ENCODE assay signal across 19 cellular contexts in the genomic region with DNA sequence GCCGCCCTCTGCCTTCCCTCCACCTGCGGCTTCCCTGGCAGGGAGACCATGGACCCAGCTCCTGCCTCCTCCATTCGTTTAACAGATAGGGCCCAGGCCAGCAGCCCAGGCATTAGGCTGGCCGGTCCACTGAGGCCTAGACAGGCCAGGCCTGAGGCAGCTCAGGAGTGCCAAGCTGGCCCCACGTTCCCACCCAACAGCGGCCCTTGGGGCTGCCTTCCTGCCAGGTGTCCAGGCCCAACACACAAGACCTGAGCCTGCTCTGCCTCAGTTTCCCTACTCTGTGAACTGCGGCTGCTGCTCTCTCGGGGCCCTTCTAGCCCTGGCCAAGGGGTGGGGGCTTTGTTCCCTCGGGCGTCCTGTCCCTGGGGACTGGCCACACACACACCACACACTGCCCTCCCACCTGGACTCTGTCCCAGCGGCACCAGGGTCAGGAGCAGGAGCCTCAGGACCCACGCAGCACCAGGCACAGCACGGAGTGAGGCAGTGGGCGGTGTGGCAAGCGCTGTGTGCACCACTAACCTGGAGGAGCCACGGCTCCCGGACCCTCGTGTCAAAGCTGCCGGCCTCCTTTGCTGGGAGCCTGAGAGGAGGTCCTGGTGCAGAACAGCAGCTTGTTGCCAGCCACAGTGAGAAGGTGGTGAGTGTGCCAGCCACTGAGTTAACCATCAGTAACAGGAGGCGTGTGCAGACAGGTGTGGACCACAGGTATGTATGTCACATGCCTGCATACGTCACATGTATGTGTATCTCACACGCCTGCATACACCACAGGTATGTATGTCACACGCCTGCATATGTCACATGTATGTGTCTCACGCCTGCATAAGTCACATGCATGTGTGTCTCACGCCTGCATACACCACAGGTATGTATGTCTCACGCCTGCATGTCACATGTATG. TPM values are rescaled to one million over a fixed set of nuclear protein-coding genes. Genes with fewer than 3 reads are reported as not detected.
DNase-seq lines count a peak whose midpoint lies in the region; ATAC-seq, FAIRE-seq and TF ChIP-seq lines count a peak whose summit lies in the region.
"Had no signal": no experiment of that assay in that cellular context is flagged by ENCODE, and none has a peak within 500 bp of the region (broad histone marks: within the 10 kb centered on the region; RNA-seq: fewer than 3 reads in every experiment).

No MANE protein-coding gene starts in this region.

- H3K36me3 ChIP-seq in HepG2 (replicated peaks in 1 of 2; ENCODE audit: control insufficient read depth in 1 of 2, insufficient read depth in 2 of 2, low read length in 2 of 2) = no peaks in the 10 kb centered on the region
- peaks cover 0 to 1% (median 0%) of the 10 kb centered on the region in 4 donors for H3K36me3 ChIP-seq in right lobe of liver
- no peaks in the 10 kb centered on the region for H3K36me3 ChIP-seq in K562 (ENCODE audit: control insufficient read depth, insufficient read depth, low read length)
- no peaks in the 10 kb centered on the region for H3K36me3 ChIP-seq in kidney (ENCODE audit: control insufficient read depth in 1 of 2, insufficient read depth in 2 of 2, low read length in 2 of 2)

- H3K4me1 ChIP-seq in HepG2 (ENCODE audit: insufficient read depth, low read length) (peaks cover 41% of the 10 kb centered on the region), right lobe of liver (no peaks in the 10 kb centered on the region), K562 (replicated peaks in 1 of 2; ENCODE audit: control insufficient read depth in 2 of 2, insufficient read depth in 2 of 2, low read length in 2 of 2) (peaks cover 0 to 66% of the 10 kb centered on the region in 2 experiments; a peak in 3 of 5 replicates), kidney (ENCODE audit: control insufficient read depth in 1 of 2, insufficient read depth in 1 of 2, low read depth in 1 of 2, low read length in 2 of 2) (peaks cover 9 to 15% of the 10 kb centered on the region in 2 donors)

- H3K27ac Mint-ChIP-seq in effector memory CD8-positive, alpha-beta T cell = peak overlapping the region in 1 of 2 donors; percentile 15

- H3K4me3 ChIP-seq in HepG2 (replicated peaks in 1 of 3; ENCODE audit: insufficient read depth in 1 of 3, low read depth in 2 of 3, low read length in 3 of 3) = no peak overlapping the region
- no peak overlapping the region for H3K4me3 ChIP-seq in right lobe of liver
- H3K4me3 ChIP-seq in K562 = no peak overlapping the region
- no peak overlapping the region for H3K4me3 ChIP-seq in kidney (ENCODE audit: low read length in 2 of 2)
- H3K4me3 ChIP-seq: GM23248, SK-N-MC had no signal

- no peak overlapping the region for H3K9ac ChIP-seq in HepG2 (ENCODE audit: insufficient read depth, low read depth, low read length)
- peak overlapping the region in 1 of 2 experiments; percentile 29; a peak in 1 of 4 replicates for H3K9ac ChIP-seq in K562 (ENCODE audit: insufficient read depth in 1 of 2, low read depth in 2 of 2, low read length in 2 of 2)
- H3K9ac ChIP-seq in kidney (ENCODE audit: low read length in 2 of 2) = no peak overlapping the region
- H3K9ac ChIP-seq: GM23248 had no signal

- no peaks in the 10 kb centered on the region for H3K9me3 Mint-ChIP-seq in effector memory CD8-positive, alpha-beta T cell

- H2AFZ ChIP-seq in HepG2 (ENCODE audit: low read length) (no peak overlapping the region), K562 (ENCODE audit: low read depth, low read length) (no peak overlapping the region)
- H2AFZ ChIP-seq: GM23248 had no signal

- no peak overlapping the region for H3K27ac ChIP-seq in HepG2 (ENCODE audit: extremely low read length, insufficient read depth, low read length)
- H3K27ac ChIP-seq in right lobe of liver = no peak overlapping the region
- no peak overlapping the region for H3K27ac ChIP-seq in K562 (ENCODE audit: extremely low read depth, low read depth, low read length)
- no peak overlapping the region for H3K27ac ChIP-seq in kidney (ENCODE audit: low read depth in 2 of 2, low read length in 2 of 2)
- H3K27ac ChIP-seq: C4-2B, GM23248, SK-N-MC had no signal

- ATAC-seq in HepG2 (peak; percentile 14), right lobe of liver (no peak), K562 (no peak)
- no peak for ATAC-seq in effector memory CD8-positive, alpha-beta T cell (replicated peaks)
- no peak for ATAC-seq in activated CD4-positive, CD25-positive, alpha-beta regulatory T cell treated with anti-CD3 and anti-CD28 coated beads, Interleukin-2, amount 50 U/mL, for 24 hours

- no peaks in the 10 kb centered on the region; the same call in 1 of the 2 replicates for H4K20me1 ChIP-seq in HepG2 (ENCODE audit: insufficient read depth, low read length)
- H4K20me1 ChIP-seq in K562 (replicated peaks; ENCODE audit: control insufficient read depth, insufficient read depth, low read length) = no peaks in the 10 kb centered on the region

- H3K9me1 ChIP-seq in K562 (ENCODE audit: control insufficient read depth, insufficient read depth, low read length) = no peaks in the 10 kb centered on the region

- H3K79me2 ChIP-seq in HepG2 (ENCODE audit: insufficient read depth, low read length) (no peaks in the 10 kb centered on the region), K562 (ENCODE audit: control insufficient read depth, insufficient read depth, low read length) (no peaks in the 10 kb centered on the region)

- TF ChIP-seq POLR2A in HepG2 (IDR thresholded peaks at IDR 0.05; ENCODE audit: insufficient read depth in 1 of 2, low read depth in 2 of 2, low read length in 2 of 2) (no peak), right lobe of liver (IDR thresholded peaks at IDR 0.05) (no peak), K562 (conservative IDR thresholded peaks at IDR 0.05) (no peak)

- DNase-seq in HepG2 (ENCODE audit: low spot score) (no peak), right lobe of liver (no peak), K562 (ENCODE audit: extremely low read depth in 1 of 4, low spot score in 3 of 4) (no peak), kidney (peak; percentile 71), urothelium cell line (ENCODE audit: low spot score) (no peak), posterior cingulate gyrus (no peak)
- no peak for DNase-seq in effector memory CD8-positive, alpha-beta T cell
- DNase-seq: DND-41, GM23248, HCEC 1CT, KBM-7, NCI-H1694 treated with DMSO at 0.1 percent for 48 hours, NCI-H510A, NCI-H748 treated with DMSO at 0.1 percent for 48 hours, SHP77 had no signal

- intact Hi-C loops in HepG2 (cut with micrococcal nuclease; ENCODE audit: unreplicated experiment) (no loop called here), right lobe of liver (cut with DNase I) (no loop called here), K562 (cut with micrococcal nuclease) (no loop called here), kidney (cut with DNase I) (no loop called here), posterior cingulate gyrus (cut with DNase I) (no loop called here)

- TF ChIP-seq RAD21 in HepG2 (CRISPR knock-in tag; IDR thresholded peaks at IDR 0.05) = no peak
- TF ChIP-seq RAD21 in K562 (CRISPR knock-in tag; conservative IDR thresholded peaks at IDR 0.05 in 1 of 2, IDR thresholded peaks at IDR 0.05 in 1 of 2) = no peak

- TF ChIP-seq EP300 in HepG2 (IDR thresholded peaks at IDR 0.05; ENCODE audit: low read depth in 2 of 2, low read length in 2 of 2) = no peak
- TF ChIP-seq EP300 in HepG2 (CRISPR knock-in tag; IDR thresholded peaks at IDR 0.05; ENCODE audit: borderline replicate concordance) = no peak
- no peak for TF ChIP-seq EP300 in K562 (IDR thresholded peaks at IDR 0.05; ENCODE audit: low read length)

- CTCF ChIA-PET in HepG2 (lab: Yijun Ruan, JAX; ENCODE audit: low intra/inter-chr PET ratio, low total read pairs) = no interaction called here
- CTCF ChIA-PET in K562 (lab: Yijun Ruan, JAX; ENCODE audit: low intra/inter-chr PET ratio) = no interaction called here

- in situ Hi-C loops in HepG2 (cut with HindIII; ENCODE audit: extremely low pct_ligation_motif_present, low pct_unique_long_range_greater_than_20kb) = no loop called here
- in situ Hi-C loops in K562 (cut with MboI) = no loop called here

- POLR2A ChIA-PET in HepG2 (lab: Yijun Ruan, JAX) = no interaction called here
- POLR2A ChIA-PET in K562 (lab: Yijun Ruan, JAX) = no interaction called here

- peaks cover under 1% of the 10 kb centered on the region for H3K36me3 Mint-ChIP-seq in effector memory CD8-positive, alpha-beta T cell (ENCODE audit: insufficient read depth)

- 30% methylated on average over 22 of the region's 26 CpGs for WGBS in HepG2 (ENCODE audit: low lambda C conversion rate)
- WGBS in right lobe of liver (ENCODE audit: insufficient coverage, low coverage, low lambda C conversion rate, missing lambda C conversion rate) = 40% methylated on average over 2 of the region's 26 CpGs
- WGBS in K562 (ENCODE audit: insufficient coverage, low coverage, missing lambda C conversion rate) = 77% methylated on average over 25 of the region's 26 CpGs

- H3K4me3 Mint-ChIP-seq in effector memory CD8-positive, alpha-beta T cell = no peak overlapping the region

- BruUV-seq in HepG2 (replicated peaks; lab: Mats Ljungman, UMichigan) (no TSS peak), K562 (replicated peaks; lab: Mats Ljungman, UMichigan) (no TSS peak)

- H3K9me3 ChIP-seq in HepG2 (ENCODE audit: low read length) (no peaks in the 10 kb centered on the region), right lobe of liver (no peaks in the 10 kb centered on the region), K562 (replicated peaks; ENCODE audit: control insufficient read depth, insufficient read depth, low read depth, low read length) (peaks cover 14% of the 10 kb centered on the region), kidney (ENCODE audit: control insufficient read depth in 1 of 2, low read length in 2 of 2) (no peaks in the 10 kb centered on the region)

- FAIRE-seq in HepG2 (lab: Jason Lieb, UNC) = no peak
- FAIRE-seq in K562 (lab: Jason Lieb, UNC) = no peak
- FAIRE-seq in kidney (lab: Jason Lieb, UNC) = no peak
- peak; percentile 94 for FAIRE-seq in urothelium cell line (lab: Jason Lieb, UNC)
- FAIRE-seq: A204.1 had no signal

- TF ChIP-seq CTCF in HepG2 (CRISPR knock-in tag; IDR thresholded peaks at IDR 0.05) (no peak), right lobe of liver (IDR thresholded peaks at IDR 0.05) (no peak), K562 (IDR thresholded peaks at IDR 0.05 in 2 of 3, conservative IDR thresholded peaks at IDR 0.05 in 1 of 3; ENCODE audit: insufficient read depth in 2 of 3, low read depth in 1 of 3, low read length in 3 of 3) (no peak), kidney (IDR thresholded peaks at IDR 0.05; ENCODE audit: borderline replicate concordance, extremely low read depth, insufficient read depth) (no peak)

- H3K27me3 ChIP-seq in HepG2 (ENCODE audit: control insufficient read depth in 1 of 2, insufficient read depth in 2 of 2, low read length in 2 of 2) (peaks cover 19 to 47% of the 10 kb centered on the region in 2 experiments), right lobe of liver (no peaks in the 10 kb centered on the region), K562 (ENCODE audit: control insufficient read depth in 2 of 2, insufficient read depth in 2 of 2, low read length in 2 of 2) (no peaks in the 10 kb centered on the region)

- H3K4me2 ChIP-seq in HepG2 (ENCODE audit: low read depth, low read length) (no peak overlapping the region), K562 (ENCODE audit: insufficient read depth, low read length) (no peak overlapping the region)

- peaks cover 0 to 2% of the 10 kb centered on the region in 2 donors for H3K4me1 Mint-ChIP-seq in effector memory CD8-positive, alpha-beta T cell (ENCODE audit: low read depth in 2 of 2)

- H3K27me3 Mint-ChIP-seq in effector memory CD8-positive, alpha-beta T cell = no peaks in the 10 kb centered on the region

RNA-seq across cellular contexts. Expression of a gene that starts 14.6 kb away (rescaled TPM):
- total RNA-seq in HepG2 (2016; rRNA removed; fragmentation: Illumina TruSeq; extraction: Trizol) (1.4 and 2.2 TPM in 2 replicates), right lobe of liver (1 to 10 TPM in 1 of 6 experiments, under 1 TPM in 4, not detected in 1; 0.12 to 3.3 (median 0.15) TPM), K562 (2014; rRNA removed) (0.16 and 0.18 TPM in 2 replicates), K562 (2014; rRNA removed; fragmentation: Illumina TruSeq; extraction: Trizol) (not detected in 2 replicates), K562 (2015; rRNA removed; fragmentation: Illumina TruSeq; extraction: Trizol) (not detected in 2 replicates), K562 (2021) (0.07 and 0.11 TPM in 2 replicates), kidney (0.31 TPM)
- total RNA-seq in HepG2 (2016; cell fraction: cytosol; rRNA removed; fragmentation: Illumina TruSeq; extraction: Trizol; ENCODE audit: low read depth) = 2.8 and 2.9 TPM in 2 replicates
- total RNA-seq in HepG2 (2016; cell fraction: insoluble cytoplasmic fraction; rRNA removed; fragmentation: Illumina TruSeq; extraction: Trizol) = 1.4 and 2.2 TPM in 2 replicates
- total RNA-seq in HepG2 (2016; cell fraction: membrane; rRNA removed; fragmentation: Illumina TruSeq; extraction: Trizol) = 3.6 and 3.7 TPM in 2 replicates
- 1.6 and 1.8 TPM in 2 replicates for total RNA-seq in HepG2 (2016; cell fraction: nucleus; rRNA removed; fragmentation: Illumina TruSeq; extraction: Trizol)
- polyA plus RNA-seq in HepG2 (2011; rRNA removed) (0.69 and 0.74 TPM in 2 replicates), K562 (2011; rRNA removed) (0.03 TPM in 1 of 2 replicates, not detected in the other), K562 (2014; fragmentation: Illumina TruSeq; extraction: Trizol) (not detected in 2 replicates), K562 (2014; fragmentation: Nextera tagmentation; extraction: Ambion mirVana) (not detected), K562 (2014; rRNA removed) (not detected in 2 replicates), kidney (ENCODE audit: insufficient read depth, low read depth, low replicate concordance) (0.22 TPM)
- 0.37 and 1.2 TPM in 2 replicates for polyA plus RNA-seq in HepG2 (2011; cell fraction: cytosol; rRNA removed)
- polyA plus RNA-seq in HepG2 (2011; cell fraction: nucleus; rRNA removed) = 1.6 and 2.1 TPM in 2 replicates
- polyA plus RNA-seq in HepG2 (2012) = 0.61 and 0.90 TPM in 2 replicates
- polyA plus RNA-seq in HepG2 (2016; cell fraction: cytosol; fragmentation: Illumina TruSeq; extraction: Trizol; ENCODE audit: low read depth) = 3.5 and 3.8 TPM in 2 replicates
- polyA plus RNA-seq in HepG2 (2016; cell fraction: insoluble cytoplasmic fraction; fragmentation: Illumina TruSeq; extraction: Trizol; ENCODE audit: low read depth) = 1.7 and 2.3 TPM in 2 replicates
- polyA plus RNA-seq in HepG2 (2016; cell fraction: membrane; fragmentation: Illumina TruSeq; extraction: Trizol; ENCODE audit: low read depth) = 3.3 and 4.1 TPM in 2 replicates
- 3.3 and 3.4 TPM in 2 replicates for polyA plus RNA-seq in HepG2 (2016; cell fraction: nucleus; fragmentation: Illumina TruSeq; extraction: Trizol; ENCODE audit: insufficient read depth, low read depth)
- polyA minus RNA-seq in HepG2 (2011; rRNA and poly(A)+ RNA removed; ENCODE audit: low replicate concordance) = 0.62 TPM in 1 of 2 replicates, not detected in the other
- polyA minus RNA-seq in HepG2 (2011; cell fraction: cytosol; rRNA and poly(A)+ RNA removed) = 0.40 and 0.62 TPM in 2 replicates
- 0.39 TPM in 1 of 2 replicates, not detected in the other for polyA minus RNA-seq in HepG2 (2011; cell fraction: nucleus; rRNA and poly(A)+ RNA removed)
- total RNA-seq in K562 (2011; cell fraction: chromatin; rRNA removed; ENCODE audit: low replicate concordance) = 0.37 TPM in 1 of 2 replicates, not detected in the other
- total RNA-seq in K562 (2011; cell fraction: nucleolus; rRNA removed) = 0.33 TPM in 1 of 2 replicates, not detected in the other
- total RNA-seq in K562 (2011; cell fraction: nucleoplasm; rRNA removed) = not detected in 2 replicates
- polyA plus RNA-seq in K562 (2011; cell fraction: cytosol; rRNA removed) = 0.03 and 0.12 TPM in 2 replicates
- 0.08 and 0.09 TPM in 2 replicates for polyA plus RNA-seq in K562 (2011; cell fraction: nucleus; rRNA removed)
- 0.11 and 0.12 TPM in 2 replicates for polyA plus RNA-seq in K562 (2012)
- polyA minus RNA-seq in K562 (2011; rRNA and poly(A)+ RNA removed) = not detected in 2 replicates
- polyA minus RNA-seq in K562 (2011; cell fraction: cytosol; rRNA and poly(A)+ RNA removed) = not detected in 2 replicates
- not detected in 2 replicates for polyA minus RNA-seq in K562 (2011; cell fraction: nucleus; rRNA and poly(A)+ RNA removed)
- total RNA-seq: GM23248 had no signal

RNA-seq across cellular contexts. Expression of a gene that starts 43.3 kb away (rescaled TPM):
- total RNA-seq in HepG2 (2016; rRNA removed; fragmentation: Illumina TruSeq; extraction: Trizol) (20.6 and 83.3 TPM in 2 replicates), right lobe of liver (10 to 100 TPM in 2 of 6 experiments, 1 to 10 TPM in 1, under 1 TPM in 1, not detected in 2; 0.19 to 19.3 (median 6.8) TPM), K562 (2014; rRNA removed) (0.54 and 0.86 TPM in 2 replicates), K562 (2014; rRNA removed; fragmentation: Illumina TruSeq; extraction: Trizol) (not detected in 2 replicates), K562 (2015; rRNA removed; fragmentation: Illumina TruSeq; extraction: Trizol) (0.15 and 0.29 TPM in 2 replicates), K562 (2021) (1.1 and 1.3 TPM in 2 replicates), kidney (1.8 TPM)
- total RNA-seq in HepG2 (2016; cell fraction: cytosol; rRNA removed; fragmentation: Illumina TruSeq; extraction: Trizol; ENCODE audit: low read depth) = 22.4 and 22.9 TPM in 2 replicates
- total RNA-seq in HepG2 (2016; cell fraction: insoluble cytoplasmic fraction; rRNA removed; fragmentation: Illumina TruSeq; extraction: Trizol) = 17.9 and 83.9 TPM in 2 replicates
- total RNA-seq in HepG2 (2016; cell fraction: membrane; rRNA removed; fragmentation: Illumina TruSeq; extraction: Trizol) = 38.1 and 39.2 TPM in 2 replicates
- total RNA-seq in HepG2 (2016; cell fraction: nucleus; rRNA removed; fragmentation: Illumina TruSeq; extraction: Trizol) = 88.9 and 114 TPM in 2 replicates
- polyA plus RNA-seq in HepG2 (2011; rRNA removed) (67.3 and 98.2 TPM in 2 replicates), K562 (2011; rRNA removed) (0.39 and 1.9 TPM in 2 replicates), K562 (2014; fragmentation: Illumina TruSeq; extraction: Trizol) (0.36 and 0.47 TPM in 2 replicates), K562 (2014; fragmentation: Nextera tagmentation; extraction: Ambion mirVana) (not detected), K562 (2014; rRNA removed) (2.2 and 2.4 TPM in 2 replicates), kidney (ENCODE audit: insufficient read depth, low read depth, low replicate concordance) (0.47 TPM)
- 27.2 and 52.1 TPM in 2 replicates for polyA plus RNA-seq in HepG2 (2011; cell fraction: cytosol; rRNA removed)
- 1,312 and 1,533 TPM in 2 replicates for polyA plus RNA-seq in HepG2 (2011; cell fraction: nucleus; rRNA removed)
- polyA plus RNA-seq in HepG2 (2012) = 45.8 and 48.2 TPM in 2 replicates
- polyA plus RNA-seq in HepG2 (2016; cell fraction: cytosol; fragmentation: Illumina TruSeq; extraction: Trizol; ENCODE audit: low read depth) = 27.4 and 28.3 TPM in 2 replicates
- 23.8 and 26.1 TPM in 2 replicates for polyA plus RNA-seq in HepG2 (2016; cell fraction: insoluble cytoplasmic fraction; fragmentation: Illumina TruSeq; extraction: Trizol; ENCODE audit: low read depth)
- 29.3 and 31.7 TPM in 2 replicates for polyA plus RNA-seq in HepG2 (2016; cell fraction: membrane; fragmentation: Illumina TruSeq; extraction: Trizol; ENCODE audit: low read depth)
- polyA plus RNA-seq in HepG2 (2016; cell fraction: nucleus; fragmentation: Illumina TruSeq; extraction: Trizol; ENCODE audit: insufficient read depth, low read depth) = 322 and 325 TPM in 2 replicates
- polyA minus RNA-seq in HepG2 (2011; rRNA and poly(A)+ RNA removed; ENCODE audit: low replicate concordance) = 51.6 TPM in 1 of 2 replicates, not detected in the other
- polyA minus RNA-seq in HepG2 (2011; cell fraction: cytosol; rRNA and poly(A)+ RNA removed) = 17.1 and 21.0 TPM in 2 replicates
- polyA minus RNA-seq in HepG2 (2011; cell fraction: nucleus; rRNA and poly(A)+ RNA removed) = 89.4 and 90.8 TPM in 2 replicates
- total RNA-seq in K562 (2011; cell fraction: chromatin; rRNA removed; ENCODE audit: low replicate concordance) = 1.7 and 10.2 TPM in 2 replicates
- total RNA-seq in K562 (2011; cell fraction: nucleolus; rRNA removed) = 8.4 and 9.0 TPM in 2 replicates
- 3.0 and 3.2 TPM in 2 replicates for total RNA-seq in K562 (2011; cell fraction: nucleoplasm; rRNA removed)
- polyA plus RNA-seq in K562 (2011; cell fraction: cytosol; rRNA removed) = 0.94 and 0.97 TPM in 2 replicates
- polyA plus RNA-seq in K562 (2011; cell fraction: nucleus; rRNA removed) = 21.9 and 26.1 TPM in 2 replicates
- polyA plus RNA-seq in K562 (2012) = 0.74 and 1.7 TPM in 2 replicates
- polyA minus RNA-seq in K562 (2011; rRNA and poly(A)+ RNA removed) = not detected in 2 replicates
- polyA minus RNA-seq in K562 (2011; cell fraction: cytosol; rRNA and poly(A)+ RNA removed) = 0.76 TPM in 1 of 2 replicates, not detected in the other
- polyA minus RNA-seq in K562 (2011; cell fraction: nucleus; rRNA and poly(A)+ RNA removed) = 1.9 and 3.9 TPM in 2 replicates
- total RNA-seq: GM23248 had no signal
- polyA plus RNA-seq: GM23248 had no signal
